1 cellular context compared by ENCODE assay signal in genomic region chr11:68146704-68147474, GRCh38.
A peak's percentile ranks its signal among the peaks of the same experiment; 100 is the strongest.
TF ChIP-seq lines count a peak whose summit lies in the region.

No MANE protein-coding gene starts in this region.

TF ChIP-seq in HepG2, 621 proteins besides CTCF, POLR2A, EP300 and RAD21 (continued from another document and continues in another):
- TF ChIP-seq PRDM4 (CRISPR knock-in tag; IDR thresholded peaks at IDR 0.05; ENCODE audit: borderline replicate concordance) = no peak
- 0 out of 2 replicates have a peak, but pooled peaks have one; percentile 61 for TF ChIP-seq ZBTB37 (CRISPR knock-in tag; IDR thresholded peaks at IDR 0.05)
- 0 out of 2 replicates have a peak, but pooled peaks have one; percentile 81 for TF ChIP-seq NAIF1 (CRISPR knock-in tag; IDR thresholded peaks at IDR 0.05; ENCODE audit: borderline replicate concordance)
- 0 out of 2 replicates have a peak, but pooled peaks have one; percentile 47 for TF ChIP-seq KLF6 (CRISPR knock-in tag; IDR thresholded peaks at IDR 0.05)
- TF ChIP-seq SYNCRIP (IDR thresholded peaks at IDR 0.05; ENCODE audit: insufficient read depth, low read depth, low read length) = no peak
- TF ChIP-seq ZNF225 (CRISPR knock-in tag; IDR thresholded peaks at IDR 0.05) = peak; percentile 62; the same call in 1 of the 2 replicates
- peak; percentile 84 for TF ChIP-seq ZNF296 (CRISPR knock-in tag; conservative IDR thresholded peaks at IDR 0.05)
- TF ChIP-seq, protein P1, sequence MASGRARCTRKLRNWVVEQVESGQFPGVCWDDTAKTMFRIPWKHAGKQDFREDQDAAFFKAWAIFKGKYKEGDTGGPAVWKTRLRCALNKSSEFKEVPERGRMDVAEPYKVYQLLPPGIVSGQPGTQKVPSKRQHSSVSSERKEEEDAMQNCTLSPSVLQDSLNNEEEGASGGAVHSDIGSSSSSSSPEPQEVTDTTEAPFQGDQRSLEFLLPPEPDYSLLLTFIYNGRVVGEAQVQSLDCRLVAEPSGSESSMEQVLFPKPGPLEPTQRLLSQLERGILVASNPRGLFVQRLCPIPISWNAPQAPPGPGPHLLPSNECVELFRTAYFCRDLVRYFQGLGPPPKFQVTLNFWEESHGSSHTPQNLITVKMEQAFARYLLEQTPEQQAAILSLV (CRISPR knock-in tag; IDR thresholded peaks at IDR 0.05; ENCODE audit: borderline replicate concordance) = peak; percentile 61
- peak; percentile 89 for TF ChIP-seq ELF3 (CRISPR knock-in tag; IDR thresholded peaks at IDR 0.05)
- TF ChIP-seq ZNF678 (CRISPR knock-in tag; IDR thresholded peaks at IDR 0.05) = no peak
- TF ChIP-seq ZNF260 (CRISPR knock-in tag; IDR thresholded peaks at IDR 0.05; ENCODE audit: borderline replicate concordance, low read depth) = no peak
- no peak for TF ChIP-seq ZNF720 (CRISPR knock-in tag; IDR thresholded peaks at IDR 0.05)
- peak; percentile 33; the same call in 1 of the 2 replicates for TF ChIP-seq ZNF143 (CRISPR knock-in tag; IDR thresholded peaks at IDR 0.05)
- TF ChIP-seq, protein P2, sequence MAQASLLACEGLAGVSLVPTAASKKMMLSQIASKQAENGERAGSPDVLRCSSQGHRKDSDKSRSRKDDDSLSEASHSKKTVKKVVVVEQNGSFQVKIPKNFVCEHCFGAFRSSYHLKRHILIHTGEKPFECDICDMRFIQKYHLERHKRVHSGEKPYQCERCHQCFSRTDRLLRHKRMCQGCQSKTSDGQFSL (CRISPR knock-in tag; IDR thresholded peaks at IDR 0.05) = peak; percentile 39; the same call in 1 of the 2 replicates
- peak; percentile 75; the same call in 1 of the 2 replicates for TF ChIP-seq TFDP2 (CRISPR knock-in tag; IDR thresholded peaks at IDR 0.05)
- peak; percentile 93 for TF ChIP-seq RARA (CRISPR knock-in tag; IDR thresholded peaks at IDR 0.05)
- no peak for TF ChIP-seq SRSF4 (IDR thresholded peaks at IDR 0.05; ENCODE audit: low read depth, low read length, poor library complexity, severe bottlenecking)
- TF ChIP-seq NR2C2 (CRISPR knock-in tag; IDR thresholded peaks at IDR 0.05; ENCODE audit: borderline replicate concordance) = peak; percentile 92
- TF ChIP-seq CREB3 (CRISPR knock-in tag; IDR thresholded peaks at IDR 0.05) = no peak
- peak; percentile 55; the same call in 1 of the 2 replicates for TF ChIP-seq HNF4G (IDR thresholded peaks at IDR 0.05; ENCODE audit: borderline replicate concordance, low read depth, low read length)
- TF ChIP-seq HNF4G (CRISPR knock-in tag; IDR thresholded peaks at IDR 0.05; ENCODE audit: borderline replicate concordance, low read depth) = peak; percentile 92
- peak; percentile 81 for TF ChIP-seq KDM4B (CRISPR knock-in tag; IDR thresholded peaks at IDR 0.05)
- peak; percentile 95 for TF ChIP-seq MAX (IDR thresholded peaks at IDR 0.05)
- TF ChIP-seq ZNF703 (CRISPR knock-in tag; IDR thresholded peaks at IDR 0.05; ENCODE audit: borderline replicate concordance) = peak; percentile 78
- peak; percentile 65; the same call in 1 of the 2 replicates for TF ChIP-seq CBFB (CRISPR knock-in tag; IDR thresholded peaks at IDR 0.05)
- peak; percentile 95 for TF ChIP-seq ERF (CRISPR knock-in tag; IDR thresholded peaks at IDR 0.05)
- TF ChIP-seq TSC22D2 (CRISPR knock-in tag; IDR thresholded peaks at IDR 0.05; ENCODE audit: borderline replicate concordance) = peak; percentile 70; the same call in 1 of the 2 replicates
- TF ChIP-seq ZNF274 (CRISPR knock-in tag; IDR thresholded peaks at IDR 0.05) = peak; percentile 56; the same call in 1 of the 2 replicates
- TF ChIP-seq TCF12 (IDR thresholded peaks at IDR 0.05) = no peak
- TF ChIP-seq TCF12 (CRISPR knock-in tag; IDR thresholded peaks at IDR 0.05) = 0 out of 2 replicates have a peak, but pooled peaks have one; percentile 58
- TF ChIP-seq ZBTB7A (CRISPR knock-in tag; IDR thresholded peaks at IDR 0.05) = no peak; the same call in 1 of the 2 replicates
- TF ChIP-seq ZMYM2 (CRISPR knock-in tag; IDR thresholded peaks at IDR 0.05) = peak; percentile 94
- TF ChIP-seq, protein P3, sequence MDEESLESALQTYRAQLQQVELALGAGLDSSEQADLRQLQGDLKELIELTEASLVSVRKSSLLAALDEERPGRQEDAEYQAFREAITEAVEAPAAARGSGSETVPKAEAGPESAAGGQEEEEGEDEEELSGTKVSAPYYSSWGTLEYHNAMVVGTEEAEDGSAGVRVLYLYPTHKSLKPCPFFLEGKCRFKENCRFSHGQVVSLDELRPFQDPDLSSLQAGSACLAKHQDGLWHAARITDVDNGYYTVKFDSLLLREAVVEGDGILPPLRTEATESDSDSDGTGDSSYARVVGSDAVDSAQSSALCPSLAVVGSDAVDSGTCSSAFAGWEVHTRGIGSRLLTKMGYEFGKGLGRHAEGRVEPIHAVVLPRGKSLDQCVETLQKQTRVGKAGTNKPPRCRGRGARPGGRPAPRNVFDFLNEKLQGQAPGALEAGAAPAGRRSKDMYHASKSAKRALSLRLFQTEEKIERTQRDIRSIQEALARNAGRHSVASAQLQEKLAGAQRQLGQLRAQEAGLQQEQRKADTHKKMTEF (CRISPR knock-in tag; IDR thresholded peaks at IDR 0.05) = peak; percentile 89
- no peak for TF ChIP-seq RFX5 (IDR thresholded peaks at IDR 0.05; ENCODE audit: low read depth, low read length)
- no peak for TF ChIP-seq ELF4 (CRISPR knock-in tag; IDR thresholded peaks at IDR 0.05; ENCODE audit: borderline replicate concordance)
- peak; percentile 88 for TF ChIP-seq BCL6 (CRISPR knock-in tag; IDR thresholded peaks at IDR 0.05)
- TF ChIP-seq SRSF1 (optimal IDR thresholded peaks at IDR 0.05; ENCODE audit: low read depth, low read length) = no peak
- TF ChIP-seq MATR3 (CRISPR knock-in tag; IDR thresholded peaks at IDR 0.05) = no peak
- TF ChIP-seq, protein P4, sequence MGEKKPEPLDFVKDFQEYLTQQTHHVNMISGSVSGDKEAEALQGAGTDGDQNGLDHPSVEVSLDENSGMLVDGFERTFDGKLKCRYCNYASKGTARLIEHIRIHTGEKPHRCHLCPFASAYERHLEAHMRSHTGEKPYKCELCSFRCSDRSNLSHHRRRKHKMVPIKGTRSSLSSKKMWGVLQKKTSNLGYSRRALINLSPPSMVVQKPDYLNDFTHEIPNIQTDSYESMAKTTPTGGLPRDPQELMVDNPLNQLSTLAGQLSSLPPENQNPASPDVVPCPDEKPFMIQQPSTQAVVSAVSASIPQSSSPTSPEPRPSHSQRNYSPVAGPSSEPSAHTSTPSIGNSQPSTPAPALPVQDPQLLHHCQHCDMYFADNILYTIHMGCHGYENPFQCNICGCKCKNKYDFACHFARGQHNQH (CRISPR knock-in tag; IDR thresholded peaks at IDR 0.05) = peak; percentile 96
- peak; percentile 68; the same call in 1 of the 2 replicates for TF ChIP-seq ZNF891 (CRISPR knock-in tag; IDR thresholded peaks at IDR 0.05)
- TF ChIP-seq NCOA5 (CRISPR knock-in tag; IDR thresholded peaks at IDR 0.05) = no peak
- TF ChIP-seq PHF21A (CRISPR knock-in tag; IDR thresholded peaks at IDR 0.05) = peak; percentile 95
- no peak for TF ChIP-seq ZNF550 (CRISPR knock-in tag; IDR thresholded peaks at IDR 0.05; ENCODE audit: borderline replicate concordance)
- TF ChIP-seq BCL3 (CRISPR knock-in tag; IDR thresholded peaks at IDR 0.05) = peak; percentile 95
- TF ChIP-seq ZFP82 (CRISPR knock-in tag; IDR thresholded peaks at IDR 0.05; ENCODE audit: borderline replicate concordance) = no peak
- TF ChIP-seq EHMT2 (IDR thresholded peaks at IDR 0.05; ENCODE audit: borderline replicate concordance, low read depth, low read length) = no peak
- TF ChIP-seq MTF2 (CRISPR knock-in tag; IDR thresholded peaks at IDR 0.05; ENCODE audit: borderline replicate concordance) = no peak
- no peak for TF ChIP-seq FOSL1 (CRISPR knock-in tag; IDR thresholded peaks at IDR 0.05; ENCODE audit: borderline replicate concordance)
- TF ChIP-seq RCOR2 (CRISPR knock-in tag; IDR thresholded peaks at IDR 0.05) = peak; percentile 85
- TF ChIP-seq PRDM10 (CRISPR knock-in tag; IDR thresholded peaks at IDR 0.05; ENCODE audit: low read depth) = peak; percentile 97
- TF ChIP-seq ZNF101 (CRISPR knock-in tag; IDR thresholded peaks at IDR 0.05; ENCODE audit: borderline replicate concordance, low read depth) = no peak
- TF ChIP-seq FOXJ3 (CRISPR knock-in tag; IDR thresholded peaks at IDR 0.05; ENCODE audit: borderline replicate concordance) = peak; percentile 87
- peak; percentile 80 for TF ChIP-seq ZIK1 (CRISPR knock-in tag; IDR thresholded peaks at IDR 0.05; ENCODE audit: borderline replicate concordance, low read depth)
